In genomic region chr9:6680797-6681146, GRCh38 we compare ENCODE assay signal across 8 cellular contexts. TPM values are rescaled to one million over a fixed set of nuclear protein-coding genes. Genes with fewer than 3 reads are reported as not detected.
A peak's percentile ranks its signal among the peaks of the same experiment; 100 is the strongest.
DNase-seq lines count a peak whose midpoint lies in the region; ATAC-seq and TF ChIP-seq lines count a peak whose summit lies in the region.

No MANE protein-coding gene starts in this region.

- DNase-seq in GM10266 (ENCODE audit: extremely low spot score) (peak; percentile 58), Kasumi-1 (lab: John Stamatoyannopoulos, UW) (peak; percentile 24 to 41), endodermal cell (no peak), NCI-H2029 (lab: John Stamatoyannopoulos, UW) (no peak)
- peak; percentile 87 for DNase-seq in activated CD4-positive, alpha-beta T cell treated with anti-CD3 and anti-CD28 coated beads for 48 hours
- DNase-seq in stimulated activated naive CD4-positive, alpha-beta T cell treated with Interleukin-2 at 50 U/mL for 16 hours (lab: John Stamatoyannopoulos, UW), result peak; percentile 68

- H3K4me1 ChIP-seq in endodermal cell (ENCODE audit: control insufficient read depth, insufficient read depth, low read length) (no peaks in the 10 kb centered on the region), mononuclear cell (ENCODE audit: insufficient read depth, low read length) (peaks cover 42% of the 10 kb centered on the region)

- no peaks in the 10 kb centered on the region for H3K36me3 ChIP-seq in endodermal cell (ENCODE audit: control insufficient read depth, insufficient read depth, low read length)

- no peaks in the 10 kb centered on the region for H3K9me3 Mint-ChIP-seq in endodermal cell

- H3K27me3 ChIP-seq in endodermal cell (ENCODE audit: control insufficient read depth, insufficient read depth, low read length, poor library complexity, severe bottlenecking) (no peaks in the 10 kb centered on the region), mononuclear cell (ENCODE audit: insufficient read depth, low read length) (no peaks in the 10 kb centered on the region)

- peak overlapping the region; percentile 92 for H3K9ac ChIP-seq in endodermal cell (ENCODE audit: extremely low read depth, low read length, poor library complexity, severe bottlenecking)

- H3K27ac ChIP-seq in endodermal cell (ENCODE audit: low read depth, low read length), result peak overlapping the region; percentile 98

- ATAC-seq in GM21786 (IDR thresholded peaks at IDR 0.05; ENCODE audit: unreplicated experiment), result peak; percentile 3

- H3K27ac Mint-ChIP-seq in endodermal cell, result peak overlapping the region; percentile 99

- H3K4me3 Mint-ChIP-seq in endodermal cell, result peak overlapping the region; percentile 86

- peaks cover 11% of the 10 kb centered on the region for H3K4me1 Mint-ChIP-seq in endodermal cell

- H3K27me3 Mint-ChIP-seq in endodermal cell (ENCODE audit: insufficient read depth), result no peaks in the 10 kb centered on the region

- WGBS in endodermal cell (ENCODE audit: insufficient coverage in 1 of 2, insufficient read length in 1 of 2), 2 experiments, result 8 to 14% methylated on average over 8 to 26 of the region's 26 CpGs

- H3K4me3 ChIP-seq in endodermal cell (ENCODE audit: low read length) (peak overlapping the region; percentile 85), mononuclear cell (ENCODE audit: low read length) (peak overlapping the region; percentile 53)

- H3K36me3 Mint-ChIP-seq in endodermal cell (ENCODE audit: low read depth), result peaks cover 9% of the 10 kb centered on the region

- TF ChIP-seq CTCF in GM10266 (IDR thresholded peaks at IDR 0.05; ENCODE audit: control insufficient read depth, insufficient read depth, low read depth, missing control alignments), result no peak
- no peak for TF ChIP-seq CTCF in endodermal cell (conservative IDR thresholded peaks at IDR 0.05)

- H3K9me3 ChIP-seq in endodermal cell (ENCODE audit: control insufficient read depth, low read length), result no peaks in the 10 kb centered on the region
- H3K9me3 ChIP-seq in mononuclear cell (ENCODE audit: low read depth, low read length), result no peaks in the 10 kb centered on the region

RNA-seq across cellular contexts. Expression of gene GLDC, which starts 35.2 kb away (rescaled TPM):
- total RNA-seq in endodermal cell (10 to 100 TPM in 1 of 2 donors, 1 to 10 TPM in 1; 8.9 to 38.8 TPM), mononuclear cell (0.21 TPM)
- polyA plus RNA-seq in endodermal cell (2013, experiment 1 of 2), result 43.8 TPM
- polyA plus RNA-seq in endodermal cell (2013, experiment 2 of 2), result 35.4 TPM

Comparison
In these comparisons a context has a peak if more than half of its experiments do, and no peak if none do; other contexts are left out.
1. DNase-seq: peak in GM10266 (single experiment), Kasumi-1 (2 of 2), activated CD4-positive, alpha-beta T cell treated with anti-CD3 and anti-CD28 coated beads for 48 hours (single experiment) and stimulated activated naive CD4-positive, alpha-beta T cell treated with Interleukin-2 at 50 U/mL for 16 hours (single experiment); none in endodermal cell (single experiment) and NCI-H2029 (single experiment).